13 cellular contexts compared by ENCODE assay signal in genomic region chr12:96136129-96136528, GRCh38. TPM values are rescaled to one million over a fixed set of nuclear protein-coding genes. Genes with fewer than 3 reads are reported as not detected.
DNase-seq lines count a peak whose midpoint lies in the region; ATAC-seq and TF ChIP-seq lines count a peak whose summit lies in the region.
"Had no signal": no experiment of that assay in that cellular context is flagged by ENCODE, and none has a peak within 500 bp of the region (broad histone marks: within the 10 kb centered on the region; RNA-seq: fewer than 3 reads in every experiment).

No MANE protein-coding gene starts in this region.

- H3K27ac ChIP-seq in cardiac muscle cell (no peak overlapping the region), right atrium auricular region (no peak overlapping the region), upper lobe of right lung (no peak overlapping the region), Karpas-422 (ENCODE audit: low read length) (no peak overlapping the region)
- H3K27ac ChIP-seq: A549, testis had no signal

- ATAC-seq in activated T-helper 17 cell treated with anti-CD3 and anti-CD28 coated beads, Interleukin-2, amount 50 U/mL, for 72 hours (replicated peaks) = no peak
- ATAC-seq in upper lobe of right lung (peak; percentile 59), HG03139 (IDR thresholded peaks at IDR 0.05; ENCODE audit: unreplicated experiment) (no peak)
- ATAC-seq: mucosa of descending colon had no signal

- TF ChIP-seq CTCF in cardiac muscle cell (IDR thresholded peaks at IDR 0.05; ENCODE audit: low read depth, low read length) (no peak), right atrium auricular region (IDR thresholded peaks at IDR 0.05) (no peak), upper lobe of right lung (IDR thresholded peaks at IDR 0.05) (no peak)

- H3K9me2 ChIP-seq in Karpas-422 (replicated peaks; ENCODE audit: insufficient read depth, low read length) = no peaks in the 10 kb centered on the region

- intact Hi-C loops in upper lobe of right lung (cut with DNase I) = no loop called here

- H3K36me3 Mint-ChIP-seq in activated T-helper 17 cell treated with anti-CD3 and anti-CD28 coated beads, Interleukin-2, amount 50 U/mL, for 72 hours (ENCODE audit: low read depth) = no peaks in the 10 kb centered on the region

- H3K4me3 ChIP-seq in cardiac muscle cell (no peak overlapping the region), right atrium auricular region (no peak overlapping the region), upper lobe of right lung (no peak overlapping the region), Karpas-422 (ENCODE audit: low read length) (no peak overlapping the region)
- H3K4me3 ChIP-seq: A549, mucosa of descending colon, testis had no signal

- no peak overlapping the region for H2AFZ ChIP-seq in Karpas-422 (ENCODE audit: low read length)

- H3K4me1 ChIP-seq in cardiac muscle cell (ENCODE audit: low read depth) (no peaks in the 10 kb centered on the region), right atrium auricular region (no peaks in the 10 kb centered on the region), upper lobe of right lung (peaks cover 7% of the 10 kb centered on the region), Karpas-422 (ENCODE audit: low read length) (peaks cover 7% of the 10 kb centered on the region)
- H3K4me1 ChIP-seq: A549, testis had no signal

- H3K9me3 Mint-ChIP-seq in activated T-helper 17 cell treated with anti-CD3 and anti-CD28 coated beads, Interleukin-2, amount 50 U/mL, for 72 hours = no peaks in the 10 kb centered on the region

- no peaks in the 10 kb centered on the region for H4K20me1 ChIP-seq in Karpas-422 (ENCODE audit: insufficient read depth, low read depth, low read length)

- H3K9ac ChIP-seq in Karpas-422 (ENCODE audit: low read length) = no peak overlapping the region

- H3K4me2 ChIP-seq in Karpas-422 (ENCODE audit: low read depth, low read length, poor library complexity, severe bottlenecking) = no peak overlapping the region
- H3K4me2 ChIP-seq: A549 had no signal

- H3K36me3 ChIP-seq in cardiac muscle cell (no peaks in the 10 kb centered on the region), right atrium auricular region (no peaks in the 10 kb centered on the region), upper lobe of right lung (no peaks in the 10 kb centered on the region), Karpas-422 (ENCODE audit: insufficient read depth, low read length) (no peaks in the 10 kb centered on the region)

- H3K27me3 Mint-ChIP-seq in activated T-helper 17 cell treated with anti-CD3 and anti-CD28 coated beads, Interleukin-2, amount 50 U/mL, for 72 hours = peaks cover 4% of the 10 kb centered on the region

- peak overlapping the region; percentile 21 for H3K4me3 Mint-ChIP-seq in activated T-helper 17 cell treated with anti-CD3 and anti-CD28 coated beads, Interleukin-2, amount 50 U/mL, for 72 hours
- H3K4me3 Mint-ChIP-seq: activated naive CD8-positive, alpha-beta T cell treated with anti-CD3 and anti-CD28 coated beads, Interleukin-2, amount 10 ng/mL, durations not matched to agents 7 days and 5 days had no signal

- H3K4me1 Mint-ChIP-seq in activated T-helper 17 cell treated with anti-CD3 and anti-CD28 coated beads, Interleukin-2, amount 50 U/mL, for 72 hours = peaks cover 24% of the 10 kb centered on the region

- DNase-seq in cardiac muscle cell (ENCODE audit: low read depth in 1 of 2, low spot score in 1 of 2) (peak; percentile 3 to 88), right atrium auricular region (ENCODE audit: low spot score) (no peak), iris pigment epithelial cell (ENCODE audit: low read depth) (peak; percentile 83), upper lobe of right lung (no peak), NCI-H774 (lab: John Stamatoyannopoulos, UW) (no peak), Karpas-422 (no peak)
- DNase-seq: activated naive CD8-positive, alpha-beta T cell treated with anti-CD3 and anti-CD28 coated beads, Interleukin-2, amount 10 ng/mL, durations not matched to agents 7 days and 5 days; mucosa of descending colon; NCI-H1048; testis had no signal

- H3K9me3 ChIP-seq in cardiac muscle cell (ENCODE audit: low read depth) (no peaks in the 10 kb centered on the region), right atrium auricular region (peaks cover 0 to 5% of the 10 kb centered on the region in 2 donors), upper lobe of right lung (no peaks in the 10 kb centered on the region), Karpas-422 (ENCODE audit: low read length) (no peaks in the 10 kb centered on the region)
- H3K9me3 ChIP-seq: A549, mucosa of descending colon, testis had no signal

- H3K27ac Mint-ChIP-seq in activated T-helper 17 cell treated with anti-CD3 and anti-CD28 coated beads, Interleukin-2, amount 50 U/mL, for 72 hours = peak overlapping the region; percentile 37

- no peaks in the 10 kb centered on the region for H3K27me3 ChIP-seq in cardiac muscle cell
- no peaks in the 10 kb centered on the region for H3K27me3 ChIP-seq in right atrium auricular region
- no peaks in the 10 kb centered on the region for H3K27me3 ChIP-seq in upper lobe of right lung
- no peaks in the 10 kb centered on the region for H3K27me3 ChIP-seq in Karpas-422 (ENCODE audit: low read length)
- H3K27me3 ChIP-seq: testis had no signal

- no peaks in the 10 kb centered on the region for H3K79me2 ChIP-seq in Karpas-422 (ENCODE audit: low read length)

RNA-seq across cellular contexts. Expression of gene ELK3, which starts 58.0 kb away (rescaled TPM):
- total RNA-seq in cardiac muscle cell (5.1 and 9.6 TPM in 2 replicates), right atrium auricular region (10 to 100 TPM; 15.1 to 16.3 TPM), upper lobe of right lung (41.2 TPM)
- 7.3 and 10.2 TPM in 2 replicates for polyA plus RNA-seq in cardiac muscle cell
- total RNA-seq in activated T-helper 17 cell treated with anti-CD3 and anti-CD28 coated beads, Interleukin-2, amount 50 U/mL, for 72 hours = 10 to 100 TPM; 31.3 to 39.2 TPM
- 1.2 and 1.8 TPM in 2 replicates for total RNA-seq in Karpas-422 (2014; rRNA removed; shearing (Covaris generic); ENCODE audit: low replicate concordance)

Comparison
In these comparisons a context has a peak if more than half of its experiments do, and no peak if none do; other contexts are left out.
1. DNase-seq: peak in cardiac muscle cell (2 of 2) and iris pigment epithelial cell (single experiment); none in right atrium auricular region (single experiment), upper lobe of right lung (single experiment), NCI-H774 (single experiment) and Karpas-422 (single experiment).